In the genomic region with DNA sequence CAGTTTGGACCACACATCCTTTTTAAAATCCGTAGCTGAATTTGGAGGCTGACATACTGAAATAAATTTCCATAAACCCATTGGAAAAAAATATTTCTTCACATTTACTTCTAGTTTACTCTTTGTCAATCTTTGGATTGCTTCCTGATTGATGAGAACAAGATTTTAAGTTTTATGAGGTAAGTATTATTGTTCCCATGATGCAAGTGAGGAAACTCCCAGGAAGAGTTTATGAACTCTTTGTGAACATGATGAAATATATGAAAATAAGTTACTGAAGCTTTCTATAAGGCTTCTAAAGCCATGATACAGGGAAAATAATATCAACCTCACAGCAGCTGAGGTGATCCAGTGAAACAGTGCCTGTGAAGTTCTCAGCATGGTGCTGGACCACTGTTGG, we compare ENCODE assay signal across 15 cellular contexts.
DNase-seq lines count a peak whose midpoint lies in the region; TF ChIP-seq lines count a peak whose summit lies in the region.
"Had no signal": no experiment of that assay in that cellular context is flagged by ENCODE, and none has a peak within 500 bp of the region (broad histone marks: within the 10 kb centered on the region; RNA-seq: fewer than 3 reads in every experiment).

No MANE protein-coding gene starts in this region.

- H3K9ac ChIP-seq in mammary epithelial cell (ENCODE audit: insufficient read depth, low read length), result no peak overlapping the region
- no peak overlapping the region for H3K9ac ChIP-seq in subcutaneous abdominal adipose tissue (ENCODE audit: low read length in 5 of 5)
- H3K9ac ChIP-seq: BLaER1 had no signal

- H3K9me3 ChIP-seq in breast epithelium (no peaks in the 10 kb centered on the region), mammary epithelial cell (replicated peaks; ENCODE audit: insufficient read depth, low read length) (no peaks in the 10 kb centered on the region), subcutaneous abdominal adipose tissue (ENCODE audit: control insufficient read depth in 5 of 5, low read length in 5 of 5) (no peaks in the 10 kb centered on the region)
- H3K9me3 ChIP-seq: Caco-2, HAP-1 had no signal

- H3K79me2 ChIP-seq in mammary epithelial cell (ENCODE audit: insufficient read depth, low read length), result no peaks in the 10 kb centered on the region

- H2AFZ ChIP-seq in mammary epithelial cell (ENCODE audit: low read depth, low read length), result no peak overlapping the region

- whole genome bisulfite sequencing in mammary epithelial cell (ENCODE audit: low coverage, missing lambda C conversion rate), result 100% methylated on average over 1 of the region's 1 CpG

- H3K4me1 ChIP-seq in breast epithelium, result no peaks in the 10 kb centered on the region
- H3K4me1 ChIP-seq in mammary epithelial cell (ENCODE audit: insufficient read depth, low read length), result no peaks in the 10 kb centered on the region
- peaks cover 0 to 12% (median 2%) of the 10 kb centered on the region in 5 donors for H3K4me1 ChIP-seq in subcutaneous abdominal adipose tissue (ENCODE audit: control insufficient read depth in 5 of 5, insufficient read depth in 5 of 5, low read length in 5 of 5)
- H3K4me1 ChIP-seq: BLaER1, Caco-2, HAP-1 had no signal

- H3K27ac ChIP-seq in breast epithelium (peak overlapping the region; percentile 15 to 29), mammary epithelial cell (ENCODE audit: insufficient read depth, low read depth, low read length) (no peak overlapping the region), subcutaneous abdominal adipose tissue (ENCODE audit: low read depth, low read length) (peak overlapping the region; percentile 79)
- H3K27ac ChIP-seq: 22Rv1, BLaER1 had no signal

- H3K36me3 ChIP-seq in breast epithelium (no peaks in the 10 kb centered on the region), mammary epithelial cell (ENCODE audit: insufficient read depth, low read length) (no peaks in the 10 kb centered on the region), subcutaneous abdominal adipose tissue (ENCODE audit: control insufficient read depth in 5 of 5, insufficient read depth in 5 of 5, low read length in 5 of 5) (no peaks in the 10 kb centered on the region)
- H3K36me3 ChIP-seq: BLaER1, HAP-1 had no signal

- H3K4me2 ChIP-seq in mammary epithelial cell (ENCODE audit: insufficient read depth, low read depth, low read length), result no peak overlapping the region
- H3K4me2 ChIP-seq: BLaER1 had no signal

- TF ChIP-seq CTCF in breast epithelium (IDR thresholded peaks at IDR 0.05), result no peak
- TF ChIP-seq CTCF in mammary epithelial cell (conservative IDR thresholded peaks at IDR 0.05 in 1 of 2, IDR thresholded peaks at IDR 0.05 in 1 of 2; ENCODE audit: extremely low read depth in 1 of 2, insufficient read depth in 1 of 2, low read depth in 1 of 2, low read length in 2 of 2), result no peak
- TF ChIP-seq CTCF in fibroblast of pulmonary artery (IDR thresholded peaks at IDR 0.05; ENCODE audit: low read length, missing control alignments), result no peak

- dilution Hi-C loops in mammary epithelial cell (cut with HindIII; ENCODE audit: low sequenced_read_pairs), result no loop called here

- no peak for TF ChIP-seq POLR2A in breast epithelium (IDR thresholded peaks at IDR 0.05)

- H3K4me3 ChIP-seq in breast epithelium (no peak overlapping the region), mammary epithelial cell (replicated peaks in 1 of 3; ENCODE audit: insufficient read depth in 1 of 3, low read depth in 2 of 3, low read length in 3 of 3) (no peak overlapping the region), fibroblast of pulmonary artery (replicated peaks; ENCODE audit: low read depth, low read length) (no peak overlapping the region), subcutaneous abdominal adipose tissue (ENCODE audit: low read depth in 1 of 5, low read length in 5 of 5) (no peak overlapping the region)
- H3K4me3 ChIP-seq: BLaER1, HAP-1 had no signal

- no TSS peak for BruUV-seq in mammary epithelial cell (replicated peaks; lab: Mats Ljungman, UMichigan)

- H3K27me3 ChIP-seq in breast epithelium, result no peaks in the 10 kb centered on the region
- no peaks in the 10 kb centered on the region for H3K27me3 ChIP-seq in mammary epithelial cell (ENCODE audit: insufficient read depth, low read length)
- H3K27me3 ChIP-seq in subcutaneous abdominal adipose tissue (ENCODE audit: control insufficient read depth in 5 of 5, insufficient read depth in 4 of 5, low read length in 5 of 5), result no peaks in the 10 kb centered on the region
- H3K27me3 ChIP-seq: BLaER1 had no signal

- DNase-seq in breast epithelium (ENCODE audit: low spot score in 2 of 2), result no peak
- DNase-seq in mammary epithelial cell, result no peak
- DNase-seq in fibroblast of pulmonary artery (ENCODE audit: low read depth), result peak; percentile 33
- no peak for DNase-seq in medulla oblongata (ENCODE audit: extremely low spot score)
- DNase-seq in stimulated activated CD4-positive, alpha-beta T cell treated with anti-CD3 and anti-CD28 coated beads, Interleukin-4, amount 100 ng/mL, for 1 hour, result no peak
- DNase-seq in activated CD4-positive, CD25-positive, alpha-beta regulatory T cell treated with anti-CD3 and anti-CD28 coated beads, Interleukin-2, amount 50 U/mL, for 72 hours, result no peak
- DNase-seq: AML-193; Caco-2; CD8-positive, alpha-beta memory T cell; DND-41; GDM1 had no signal

- in situ Hi-C loops in mammary epithelial cell (cut with MboI; ENCODE audit: low sequenced_read_pairs in 2 of 2), result no loop called here

- CTCF ChIA-PET in mammary epithelial cell (lab: Charles Lee; ENCODE audit: low non-redundant PET), result no interaction called here

- intact Hi-C loops in breast epithelium (cut with DNase I; ENCODE audit: low total_unique reads) (no loop called here), mammary epithelial cell (cut with micrococcal nuclease) (no loop called here)

- no peaks in the 10 kb centered on the region for H4K20me1 ChIP-seq in mammary epithelial cell (ENCODE audit: insufficient read depth, low read length)
- H4K20me1 ChIP-seq: BLaER1 had no signal
